Comparison of ENCODE assay signal across 14 cellular contexts in genomic region chr1:107683198-107683657, GRCh38.
DNase-seq lines count a peak whose midpoint lies in the region; ATAC-seq and TF ChIP-seq lines count a peak whose summit lies in the region.
"Had no signal": no experiment of that assay in that cellular context is flagged by ENCODE, and none has a peak within 500 bp of the region (broad histone marks: within the 10 kb centered on the region; RNA-seq: fewer than 3 reads in every experiment).

No MANE protein-coding gene starts in this region.

- no peaks in the 10 kb centered on the region for H3K9me3 Mint-ChIP-seq in type B pancreatic cell

- H3K27ac ChIP-seq in SK-N-MC: peak overlapping the region; percentile 79
- H3K27ac ChIP-seq: thyroid gland had no signal

- no peak overlapping the region for H3K9ac ChIP-seq in SK-N-MC (ENCODE audit: insufficient read length)

- no peaks in the 10 kb centered on the region for H3K27me3 Mint-ChIP-seq in type B pancreatic cell

- H3K4me3 ChIP-seq in SK-N-MC: peak overlapping the region; percentile 47
- H3K4me3 ChIP-seq in kidney epithelial cell (ENCODE audit: low read depth, low read length): no peak overlapping the region
- H3K4me3 ChIP-seq: thyroid gland had no signal

- H3K36me3 Mint-ChIP-seq in type B pancreatic cell: no peaks in the 10 kb centered on the region

- H3K4me3 Mint-ChIP-seq in type B pancreatic cell: peak overlapping the region; percentile 17

- no peak for TF ChIP-seq CTCF in kidney epithelial cell (IDR thresholded peaks at IDR 0.05; ENCODE audit: insufficient read depth, low read length, poor library complexity, severe bottlenecking)
- no peak for TF ChIP-seq CTCF in type B pancreatic cell (conservative IDR thresholded peaks at IDR 0.05)

- H3K9me3 ChIP-seq in SK-N-MC (ENCODE audit: low read depth, low read length): no peaks in the 10 kb centered on the region
- H3K9me3 ChIP-seq: thyroid gland had no signal

- H3K27me3 ChIP-seq in kidney epithelial cell (ENCODE audit: control insufficient read depth, insufficient read depth, low read length): no peaks in the 10 kb centered on the region
- H3K27me3 ChIP-seq: thyroid gland had no signal

- H3K36me3 ChIP-seq in SK-N-MC (ENCODE audit: insufficient read depth, low read length) (no peaks in the 10 kb centered on the region), kidney epithelial cell (ENCODE audit: control insufficient read depth, insufficient read depth, low read length) (no peaks in the 10 kb centered on the region)
- H3K36me3 ChIP-seq: thyroid gland had no signal

- DNase-seq in DMS 273 (lab: John Stamatoyannopoulos, UW; ENCODE audit: unreplicated experiment) (peak; percentile 74), DMS 273 treated with DMSO at 0.1 percent for 48 hours (lab: John Stamatoyannopoulos, UW) (no peak), SK-N-MC (ENCODE audit: low read depth, low spot score) (no peak), kidney epithelial cell (ENCODE audit: low read depth) (peak; percentile 56), type B pancreatic cell (ENCODE audit: extremely low spot score, unreplicated experiment) (no peak), hepatic stellate cell (ENCODE audit: low spot score) (no peak)
- no peak for DNase-seq in stimulated activated CD4-positive, alpha-beta T cell treated with anti-CD3 and anti-CD28 coated beads, Interleukin-12 subunit alpha, Interleukin-12 subunit beta, amount 100 ng/mL, for 4 hours
- DNase-seq: 8988T; activated naive CD4-positive, alpha-beta T cell treated with anti-CD3 and anti-CD28 coated beads, Interleukin-2, amount 50 U/mL, for 16 hours; central memory CD4-positive, alpha-beta T cell; left cardiac atrium; NCI-H226; thyroid gland had no signal

- H3K4me1 Mint-ChIP-seq in type B pancreatic cell (ENCODE audit: unreplicated experiment): peaks cover 23% of the 10 kb centered on the region

- ATAC-seq in HG03108 (IDR thresholded peaks at IDR 0.05; ENCODE audit: unreplicated experiment): no peak
- ATAC-seq: left cardiac atrium had no signal

- H3K27ac Mint-ChIP-seq in type B pancreatic cell: peak overlapping the region; percentile 35

Comparison
In these comparisons a context has a peak if more than half of its experiments do, and no peak if none do; other contexts are left out.
1. DNase-seq: peak in DMS 273 (single experiment) and kidney epithelial cell (single experiment); none in DMS 273 treated with DMSO at 0.1 percent for 48 hours (single experiment), SK-N-MC (single experiment), type B pancreatic cell (single experiment), hepatic stellate cell (single experiment) and stimulated activated CD4-positive, alpha-beta T cell treated with anti-CD3 and anti-CD28 coated beads, Interleukin-12 subunit alpha, Interleukin-12 subunit beta, amount 100 ng/mL, for 4 hours (single experiment).